11 cellular contexts compared by ENCODE assay signal in genomic region chr7:158413962-158414961, GRCh38.
DNase-seq lines count a peak whose midpoint lies in the region; ATAC-seq and TF ChIP-seq lines count a peak whose summit lies in the region.
"Had no signal": no experiment of that assay in that cellular context is flagged by ENCODE, and none has a peak within 500 bp of the region (broad histone marks: within the 10 kb centered on the region; RNA-seq: fewer than 3 reads in every experiment).

No MANE protein-coding gene starts in this region.

- intact Hi-C loops in transverse colon (cut with DNase I; ENCODE audit: low total_unique reads), result no loop called here

- in situ Hi-C loops in transverse colon (cut with MboI; ENCODE audit: low pct_ligation_motif_present in 1 of 4, low pct_unique_long_range_greater_than_20kb in 1 of 4, low sequenced_read_pairs in 3 of 4), result no loop called here

- no peak overlapping the region for H3K4me3 ChIP-seq in SJSA1
- H3K4me3 ChIP-seq in transverse colon, result no peak overlapping the region
- H3K4me3 ChIP-seq: heart left ventricle had no signal

- H3K27ac ChIP-seq in SJSA1, result no peak overlapping the region
- H3K27ac ChIP-seq in transverse colon, result no peak overlapping the region
- H3K27ac ChIP-seq: heart left ventricle had no signal

- TF ChIP-seq CTCF in transverse colon (IDR thresholded peaks at IDR 0.05), result no peak

- no peaks in the 10 kb centered on the region for H3K36me3 ChIP-seq in SJSA1
- H3K36me3 ChIP-seq in transverse colon, result no peaks in the 10 kb centered on the region
- H3K36me3 ChIP-seq: heart left ventricle had no signal

- 79 to 88% methylated on average over 10 to 20 of the region's 29 CpGs for WGBS in transverse colon (ENCODE audit: low coverage in 1 of 2), 2 donors

- ATAC-seq in GM18907 (IDR thresholded peaks at IDR 0.05; ENCODE audit: unreplicated experiment), result no peak
- ATAC-seq: stimulated activated effector memory CD8-positive, alpha-beta T cell treated with anti-CD3 and anti-CD28 coated beads, Interleukin-12 subunit alpha, Interleukin-12 subunit beta, amount 100 ng/mL, for 72 hours had no signal

- TF ChIP-seq POLR2A in transverse colon (IDR thresholded peaks at IDR 0.05), result no peak

- no peak for TF ChIP-seq EP300 in transverse colon (IDR thresholded peaks at IDR 0.05; ENCODE audit: low read depth)

- H3K4me1 ChIP-seq in SJSA1 (replicated peaks) (peaks cover 9% of the 10 kb centered on the region), transverse colon (no peaks in the 10 kb centered on the region)
- H3K4me1 ChIP-seq: heart left ventricle had no signal

- H3K27me3 ChIP-seq in SJSA1 (replicated peaks) (no peaks in the 10 kb centered on the region), transverse colon (no peaks in the 10 kb centered on the region)

- H3K9me3 ChIP-seq in SJSA1 (replicated peaks) (no peaks in the 10 kb centered on the region), transverse colon (no peaks in the 10 kb centered on the region)

- DNase-seq in activated effector memory CD4-positive, alpha-beta T cell treated with anti-CD3 and anti-CD28 coated beads, Interleukin-2, amount 50 U/mL, for 16 hours, result peak; percentile 21
- no peak for DNase-seq in activated effector memory CD4-positive, alpha-beta T cell treated with Interleukin-2 at 50 U/mL for 16 hours
- DNase-seq in SJSA1 (ENCODE audit: low read depth in 1 of 2, low spot score in 2 of 2) (peak; percentile 66 to 72), hippocampal formation (lab: John Stamatoyannopoulos, UW) (peak; percentile 90 to 93), superior temporal gyrus (ENCODE audit: extremely low spot score) (peak; percentile 96), transverse colon (no peak)
- DNase-seq in central memory CD4-positive, alpha-beta T cell, result no peak
- DNase-seq: activated T-cell treated with anti-CD3 and anti-CD28 coated beads, Interleukin-2, amount 50 U/mL, for 1 hour; heart left ventricle had no signal

Comparison
In these comparisons a context has a peak if more than half of its experiments do, and no peak if none do; other contexts are left out.
1. DNase-seq: peak in activated effector memory CD4-positive, alpha-beta T cell treated with anti-CD3 and anti-CD28 coated beads, Interleukin-2, amount 50 U/mL, for 16 hours (single experiment), SJSA1 (2 of 2), hippocampal formation (2 of 2) and superior temporal gyrus (single experiment); none in activated effector memory CD4-positive, alpha-beta T cell treated with Interleukin-2 at 50 U/mL for 16 hours (single experiment), transverse colon (single experiment) and central memory CD4-positive, alpha-beta T cell (single experiment).